9 cellular contexts compared by ENCODE assay signal in genomic region chr15:81155375-81156218, GRCh38. TPM values are rescaled to one million over a fixed set of nuclear protein-coding genes. Genes with fewer than 3 reads are reported as not detected.
DNase-seq lines count a peak whose midpoint lies in the region; ATAC-seq, FAIRE-seq and TF ChIP-seq lines count a peak whose summit lies in the region.
"Had no signal": no experiment of that assay in that cellular context is flagged by ENCODE, and none has a peak within 500 bp of the region (broad histone marks: within the 10 kb centered on the region; RNA-seq: fewer than 3 reads in every experiment).

No MANE protein-coding gene starts in this region.

- H3K4me2 ChIP-seq in parathyroid adenoma (ENCODE audit: low read length) = no peak overlapping the region

- H3K36me3 ChIP-seq in parathyroid adenoma (ENCODE audit: control insufficient read depth, insufficient read depth, low read length) = no peaks in the 10 kb centered on the region

- no peaks in the 10 kb centered on the region for H3K9me3 ChIP-seq in parathyroid adenoma (ENCODE audit: control insufficient read depth, low read length)

- FAIRE-seq in frontal cortex (lab: Jason Lieb, UNC) = no peak

- no peaks in the 10 kb centered on the region for H3K4me1 ChIP-seq in parathyroid adenoma

- no peaks in the 10 kb centered on the region for H3K9me3 Mint-ChIP-seq in T-cell
- H3K9me3 Mint-ChIP-seq: CD8-positive, alpha-beta memory T cell had no signal

- no peaks in the 10 kb centered on the region for H3K79me2 ChIP-seq in parathyroid adenoma

- peak overlapping the region in 1 of 2 donors; percentile 40 for H3K27ac Mint-ChIP-seq in T-cell

- H3K27me3 ChIP-seq in parathyroid adenoma (ENCODE audit: control insufficient read depth, insufficient read depth, low read length) = no peaks in the 10 kb centered on the region

- H3K4me3 ChIP-seq in parathyroid adenoma (ENCODE audit: low read depth, low read length) = no peak overlapping the region

- H3K27ac ChIP-seq in parathyroid adenoma = no peak overlapping the region

- no peaks in the 10 kb centered on the region for H3K36me3 Mint-ChIP-seq in T-cell
- H3K36me3 Mint-ChIP-seq: CD8-positive, alpha-beta memory T cell had no signal

- DNase-seq in NCI-H510A treated with DMSO at 0.1 percent for 48 hours (lab: John Stamatoyannopoulos, UW) (peak; percentile 12), NCI-H510A (lab: John Stamatoyannopoulos, UW) (no peak), Kasumi-1 (lab: John Stamatoyannopoulos, UW) (peak; percentile 61 to 62), T-cell (peak in 2 of 34 experiments; percentile 1 to 18), frontal cortex (ENCODE audit: low spot score in 2 of 2) (peak; percentile 33 to 39)

- H3K27me3 Mint-ChIP-seq in T-cell = peaks cover 0 to 4% of the 10 kb centered on the region in 2 donors

- peak in 3 of 4 experiments; percentile 36 to 55 (median 43) for ATAC-seq in T-cell (replicated peaks in 1 of 4)
- no peak for ATAC-seq in HG02642 (IDR thresholded peaks at IDR 0.05; ENCODE audit: poor library complexity, unreplicated experiment)
- no peak for ATAC-seq in HG02938 (IDR thresholded peaks at IDR 0.05; ENCODE audit: unreplicated experiment)

- H3K4me1 Mint-ChIP-seq in T-cell = peaks cover 3 to 22% (median 16%) of the 10 kb centered on the region in 3 donors

- no peak overlapping the region for H2AFZ ChIP-seq in parathyroid adenoma

- peak; percentile 23 for TF ChIP-seq CTCF in parathyroid adenoma (IDR thresholded peaks at IDR 0.05)

- POLR2A ChIA-PET in T-cell (lab: Charles Lee) = no interaction called here

- H3K9ac ChIP-seq in parathyroid adenoma = no peak overlapping the region

- H3K4me3 Mint-ChIP-seq in T-cell = no peak overlapping the region
- H3K4me3 Mint-ChIP-seq: CD8-positive, alpha-beta memory T cell had no signal

- CTCF ChIA-PET in T-cell (lab: Charles Lee) = interaction anchor here (0.5 to 3.0 kb wide), 7 partner anchors 15 to 255 kb away, joined by 3 to 67 read pairs (median 4); no protein-coding TSS in a partner anchor

RNA-seq across cellular contexts. Expression of gene CFAP161, which starts 21.5 kb away (rescaled TPM):
- under 1 TPM in 1 of 5 donors, not detected in 4; 0.35 TPM for total RNA-seq in T-cell
- 6.9 TPM for total RNA-seq in frontal cortex
- total RNA-seq: CD8-positive, alpha-beta memory T cell had no signal

RNA-seq across cellular contexts. Expression of gene IL16, which starts 41.1 kb away (rescaled TPM):
- 100 to 1,000 TPM; 143 to 319 (median 299) TPM for total RNA-seq in T-cell
- 0.82 TPM for total RNA-seq in frontal cortex

Comparison
In these comparisons a context has a peak if more than half of its experiments do, and no peak if none do; other contexts are left out.
1. ATAC-seq: peak in T-cell (3 of 4); none in HG02642 (single experiment) and HG02938 (single experiment).
2. RNA of gene IL16, which starts 41.1 kb away (total RNA-seq): 143 to 319 TPM in T-cell; 0.82 TPM in frontal cortex (single experiment); every median in the first group is over 10 times any median in the second.